In the genomic region with DNA sequence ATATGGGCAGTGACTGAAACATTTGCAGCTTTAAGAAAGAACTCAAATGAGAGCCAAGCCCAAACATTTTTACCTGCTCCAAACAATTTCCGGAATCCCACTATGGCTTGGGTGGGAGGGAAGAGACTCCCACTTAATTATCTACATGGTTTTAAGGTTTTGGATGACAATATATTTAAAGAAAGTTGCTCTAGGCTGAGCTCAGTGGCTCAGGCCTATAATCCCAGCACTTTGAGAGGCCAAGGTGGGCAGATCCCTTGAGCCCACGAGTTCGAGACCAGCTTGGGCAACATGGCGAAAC, we compare ENCODE assay signal across 27 cellular contexts.
"Had no signal": no experiment of that assay in that cellular context is flagged by ENCODE, and none has a peak within 500 bp of the region (broad histone marks: within the 10 kb centered on the region; RNA-seq: fewer than 3 reads in every experiment).

No MANE protein-coding gene starts in this region.

- H3K4me3 Mint-ChIP-seq: activated CD4-positive, alpha-beta T cell treated with anti-CD3 and anti-CD28 coated beads, Interleukin-2, amount 10 ng/mL, durations not matched to agents 24 days and 14 days; activated CD8-positive, alpha-beta T cell treated with anti-CD3 and anti-CD28 coated beads, Interleukin-2, amount 10 ng/mL, durations not matched to agents 7 days and 5 days; activated naive CD4-positive, alpha-beta T cell treated with anti-CD3 and anti-CD28 coated beads, Interleukin-2, amount 50 U/mL, for 24 hours; activated naive CD8-positive, alpha-beta T cell treated with anti-CD3 and anti-CD28 coated beads, Interleukin-2, amount 10 ng/mL, durations not matched to agents 7 days and 5 days; activated T-cell treated with anti-CD3 and anti-CD28 coated beads, Interleukin-2, amount 50 U/mL, for 24 hours; central memory CD8-positive, alpha-beta T cell had no signal

- H3K27me3 ChIP-seq: ascending aorta, cardiac muscle cell, Peyer's patch, SJCRH30 had no signal

- H3K4me1 Mint-ChIP-seq: activated naive CD4-positive, alpha-beta T cell treated with anti-CD3 and anti-CD28 coated beads, Interleukin-2, amount 50 U/mL, for 24 hours; central memory CD8-positive, alpha-beta T cell had no signal

- H3K27ac ChIP-seq: ascending aorta, cardiac muscle cell, Peyer's patch, SJCRH30, SK-N-MC, WERI-Rb-1 had no signal

- H3K27ac Mint-ChIP-seq: activated CD4-positive, alpha-beta T cell treated with anti-CD3 and anti-CD28 coated beads, Interleukin-2, amount 10 ng/mL, durations not matched to agents 24 days and 14 days; activated CD8-positive, alpha-beta T cell treated with anti-CD3 and anti-CD28 coated beads, Interleukin-2, amount 10 ng/mL, durations not matched to agents 7 days and 5 days; activated naive CD4-positive, alpha-beta T cell treated with anti-CD3 and anti-CD28 coated beads, Interleukin-2, amount 50 U/mL, for 24 hours; activated naive CD8-positive, alpha-beta T cell treated with anti-CD3 and anti-CD28 coated beads, Interleukin-2, amount 10 ng/mL, durations not matched to agents 7 days and 5 days; activated T-cell treated with anti-CD3 and anti-CD28 coated beads, Interleukin-2, amount 50 U/mL, for 24 hours had no signal

- H3K36me3 ChIP-seq: ascending aorta, cardiac muscle cell, Peyer's patch, SJCRH30, WERI-Rb-1 had no signal

- ATAC-seq: activated CD8-positive, alpha-beta T cell treated with anti-CD3 and anti-CD28 coated beads, Interleukin-2, amount 10 ng/mL, durations not matched to agents 7 days and 5 days; PC-3 had no signal

- DNase-seq: activated CD4-positive, alpha-beta T cell treated with anti-CD3 and anti-CD28 coated beads, Interleukin-2, amount 10 ng/mL, durations not matched to agents 24 days and 14 days; activated CD4-positive, alpha-beta T cell treated with anti-CD3 and anti-CD28 coated beads, Interleukin-2, amount 50 U/mL, for 4 hours; activated CD8-positive, alpha-beta T cell treated with anti-CD3 and anti-CD28 coated beads, Interleukin-2, amount 10 ng/mL, durations not matched to agents 7 days and 5 days; activated gamma-delta T cell; activated naive CD4-positive, alpha-beta T cell treated with Interleukin-2 at 50 U/mL for 16 hours; activated naive CD8-positive, alpha-beta T cell treated with anti-CD3 and anti-CD28 coated beads, Interleukin-2, amount 10 ng/mL, durations not matched to agents 7 days and 5 days; activated T-cell treated with anti-CD3 and anti-CD28 coated beads, Interleukin-2, amount 50 U/mL, for 24 hours; amygdala; NCI-H1105; NCI-H1417 treated with DMSO at 0.1 percent for 48 hours; NCI-H1930; NCI-H2081 treated with DMSO at 0.1 percent for 48 hours; NCI-H526; NCI-H748 treated with DMSO at 0.1 percent for 48 hours; NK-92 treated with Interleukin-12 subunit alpha and Interleukin-12 subunit beta, amount 100 ng/mL, for 24 hours; PC-3; Peyer's patch; SHP77; SJCRH30; T1000; WERI-Rb-1 had no signal

- H3K4me1 ChIP-seq: ascending aorta, Peyer's patch, SJCRH30 had no signal

- H3K9me3 Mint-ChIP-seq: activated CD4-positive, alpha-beta T cell treated with anti-CD3 and anti-CD28 coated beads, Interleukin-2, amount 10 ng/mL, durations not matched to agents 24 days and 14 days; activated naive CD4-positive, alpha-beta T cell treated with anti-CD3 and anti-CD28 coated beads, Interleukin-2, amount 50 U/mL, for 24 hours; activated naive CD8-positive, alpha-beta T cell treated with anti-CD3 and anti-CD28 coated beads, Interleukin-2, amount 10 ng/mL, durations not matched to agents 7 days and 5 days; activated T-cell treated with anti-CD3 and anti-CD28 coated beads, Interleukin-2, amount 50 U/mL, for 24 hours; activated T-helper 2 cell treated with anti-CD3 and anti-CD28 coated beads, Interferon-gamma antibody, Interleukin-2, Interleukin-4, amounts not matched to agents 10 μg/mL and 5 μg/mL and 100 μg/mL, durations not matched to agents 14 hours and 24 hours and 36 hours; central memory CD8-positive, alpha-beta T cell had no signal

- H3K9me3 ChIP-seq: ascending aorta, Peyer's patch, SJCRH30 had no signal

- H3K36me3 Mint-ChIP-seq: activated naive CD4-positive, alpha-beta T cell treated with anti-CD3 and anti-CD28 coated beads, Interleukin-2, amount 50 U/mL, for 24 hours; activated naive CD8-positive, alpha-beta T cell treated with anti-CD3 and anti-CD28 coated beads, Interleukin-2, amount 10 ng/mL, durations not matched to agents 7 days and 5 days had no signal

- H3K4me3 ChIP-seq: ascending aorta, cardiac muscle cell, Peyer's patch, SJCRH30, SK-N-MC had no signal
